ENCODE assay signal across 1 cellular context in genomic region chr18:45136381-45137088, GRCh38.
TF ChIP-seq lines count a peak whose summit lies in the region.

No MANE protein-coding gene starts in this region.

TF ChIP-seq in GM12878, 131 proteins besides CTCF, POLR2A, EP300 and RAD21 (continued from another document):
- TF ChIP-seq GABPA (IDR thresholded peaks at IDR 0.05; ENCODE audit: low read depth) (no peak), CBFB (IDR thresholded peaks at IDR 0.05; ENCODE audit: low read depth) (no peak), IKZF2 (IDR thresholded peaks at IDR 0.05) (peak; percentile 86 to 91), IKZF1 (conservative IDR thresholded peaks at IDR 0.05) (peak; percentile 85), RAD51 (IDR thresholded peaks at IDR 0.05) (peak; percentile 38; the same call in 1 of the 2 replicates), ETV6 (conservative IDR thresholded peaks at IDR 0.05 in 1 of 2, IDR thresholded peaks at IDR 0.05 in 1 of 2; ENCODE audit: borderline replicate concordance in 1 of 2, low read depth in 1 of 2) (no peak), ATF7 (IDR thresholded peaks at IDR 0.05; ENCODE audit: low read depth) (0 out of 2 replicates have a peak, but pooled peaks have one; percentile 24), DPF2 (IDR thresholded peaks at IDR 0.05) (0 out of 2 replicates have a peak, but pooled peaks have one; percentile 37), TAF1 (IDR thresholded peaks at IDR 0.05; ENCODE audit: borderline replicate concordance, low read depth, low read length) (no peak), BHLHE40 (IDR thresholded peaks at IDR 0.05; ENCODE audit: borderline replicate concordance in 1 of 2, low read depth in 2 of 2, low read length in 1 of 2) (peak in 1 of 2 experiments; percentile 25; a peak in 1 of 4 replicates), HDAC6 (IDR thresholded peaks at IDR 0.05; ENCODE audit: unreplicated experiment) (no peak), SKIL (IDR thresholded peaks at IDR 0.05; ENCODE audit: low read depth, poor library complexity, severe bottlenecking) (no peak), MEF2B (IDR thresholded peaks at IDR 0.05; ENCODE audit: partially characterized antibody, poor library complexity, severe bottlenecking) (peak; percentile 25), FOXM1 (IDR thresholded peaks at IDR 0.05; ENCODE audit: low read depth, low read length) (no peak), GATAD2B (conservative IDR thresholded peaks at IDR 0.05; ENCODE audit: low read depth) (0 out of 2 replicates have a peak, but pooled peaks have one; percentile 32), NR2C2 (IDR thresholded peaks at IDR 0.05; ENCODE audit: borderline replicate concordance, control insufficient read depth, insufficient read length, low read depth) (no peak), BRCA1 (IDR thresholded peaks at IDR 0.05; ENCODE audit: low read depth, low read length) (no peak)
